In the genomic region with DNA sequence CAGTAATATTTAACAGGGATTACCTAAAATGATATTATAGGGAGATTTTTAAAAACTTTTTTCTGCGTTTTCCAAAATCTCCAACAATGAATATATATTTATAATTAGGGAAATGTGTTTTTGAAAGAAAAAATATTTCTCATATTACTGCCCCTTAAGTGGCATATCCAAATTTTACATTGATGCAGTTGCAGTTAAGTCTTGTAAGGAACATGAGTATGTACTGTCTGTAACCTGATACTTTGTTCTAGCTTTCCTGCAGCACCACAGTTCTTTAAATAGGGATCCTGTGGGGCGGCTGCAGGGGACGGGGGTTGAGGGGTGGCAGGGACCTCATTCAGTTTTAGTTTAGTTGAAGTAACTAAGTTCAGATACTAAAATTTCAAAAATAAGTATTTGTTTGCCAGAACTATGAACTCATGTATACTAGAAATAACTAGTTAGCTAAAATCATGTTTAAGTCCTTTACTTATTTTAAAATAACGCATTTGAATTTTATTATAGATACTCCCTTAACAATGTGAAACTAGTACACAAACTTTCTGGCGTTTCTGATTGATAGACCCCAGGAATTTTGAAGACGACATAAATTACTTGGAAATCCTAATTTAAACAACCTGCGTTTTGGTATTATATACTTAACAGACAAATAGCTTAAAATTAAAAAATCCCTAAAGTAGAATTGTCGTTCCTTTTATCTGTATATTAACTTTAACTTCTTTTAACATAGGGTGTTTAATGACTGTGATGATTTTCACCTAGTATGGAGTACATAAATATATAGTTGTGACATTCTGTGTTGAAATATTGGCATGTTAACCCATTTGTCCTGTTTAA, we compare ENCODE assay signal across 8 cellular contexts. TPM values are rescaled to one million over a fixed set of nuclear protein-coding genes. Genes with fewer than 3 reads are reported as not detected.
A peak's percentile ranks its signal among the peaks of the same experiment; 100 is the strongest.
DNase-seq lines count a peak whose midpoint lies in the region; ATAC-seq and TF ChIP-seq lines count a peak whose summit lies in the region.

No MANE protein-coding gene starts in this region.

- peak overlapping the region; percentile 94 for H3K4me3 Mint-ChIP-seq in activated naive CD4-positive, alpha-beta T cell treated with anti-CD3 and anti-CD28 coated beads, Interleukin-2, amount 50 U/mL, for 24 hours

- H3K27ac Mint-ChIP-seq in activated naive CD4-positive, alpha-beta T cell treated with anti-CD3 and anti-CD28 coated beads, Interleukin-2, amount 50 U/mL, for 24 hours, result peak overlapping the region; percentile 100

- no peak overlapping the region for H2BK120ac ChIP-seq in trophoblast cell (ENCODE audit: insufficient read depth, low read length, poor library complexity)

- H2AFZ ChIP-seq in trophoblast cell (ENCODE audit: insufficient read depth, low read length, poor library complexity), result no peak overlapping the region

- no peaks in the 10 kb centered on the region for H3K9me3 ChIP-seq in cardiac muscle cell (ENCODE audit: low read depth)
- no peaks in the 10 kb centered on the region for H3K9me3 ChIP-seq in trophoblast cell (ENCODE audit: insufficient read depth, low read depth, low read length)

- no peak overlapping the region for H4K12ac ChIP-seq in trophoblast cell (ENCODE audit: low read depth, low read length)

- H3K4me2 ChIP-seq in trophoblast cell (ENCODE audit: low read length), result no peak overlapping the region

- H3K4me1 ChIP-seq in cardiac muscle cell (ENCODE audit: low read depth) (peaks cover 20% of the 10 kb centered on the region), trophoblast cell (ENCODE audit: control insufficient read depth in 1 of 2, insufficient read depth in 2 of 2, low read length in 2 of 2) (no peaks in the 10 kb centered on the region)

- H3K9ac ChIP-seq in trophoblast cell (ENCODE audit: low read length), result no peak overlapping the region

- DNase-seq in DMS 273 treated with DMSO at 0.1 percent for 48 hours (lab: John Stamatoyannopoulos, UW), result peak; percentile 98
- peak; percentile 91 for DNase-seq in SHP77 treated with DMSO at 0.1 percent for 48 hours (lab: John Stamatoyannopoulos, UW)
- peak; percentile 78 to 82 for DNase-seq in cardiac muscle cell (ENCODE audit: low read depth in 1 of 2, low spot score in 1 of 2)
- DNase-seq in trophoblast cell, result peak; percentile 26 to 69
- no peak for DNase-seq in NCI-H1694 treated with DMSO at 0.1 percent for 48 hours (lab: John Stamatoyannopoulos, UW)

- no peaks in the 10 kb centered on the region for H3K27me3 Mint-ChIP-seq in activated naive CD4-positive, alpha-beta T cell treated with anti-CD3 and anti-CD28 coated beads, Interleukin-2, amount 50 U/mL, for 24 hours

- peak; percentile 50 for ATAC-seq in GM21360 (IDR thresholded peaks at IDR 0.05; ENCODE audit: unreplicated experiment)
- ATAC-seq in HG03575 (IDR thresholded peaks at IDR 0.05; ENCODE audit: extremely low read depth, insufficient number of reproducible peaks, low FRiP score, unreplicated experiment), result peak; percentile 19

- no CpG with 5 or more reads among the region's 8 CpGs for WGBS in trophoblast cell (ENCODE audit: extremely low coverage, insufficient coverage, insufficient read length)

- H3K79me1 ChIP-seq in trophoblast cell (ENCODE audit: low read length), result no peaks in the 10 kb centered on the region

- H3K23ac ChIP-seq in trophoblast cell (ENCODE audit: low read length), result no peak overlapping the region

- H2AK5ac ChIP-seq in trophoblast cell (ENCODE audit: low read length), result no peak overlapping the region

- H3K9me3 Mint-ChIP-seq in activated naive CD4-positive, alpha-beta T cell treated with anti-CD3 and anti-CD28 coated beads, Interleukin-2, amount 50 U/mL, for 24 hours, result no peaks in the 10 kb centered on the region

- H4K8ac ChIP-seq in trophoblast cell (ENCODE audit: low read depth, low read length), result no peak overlapping the region

- no peak overlapping the region for H2BK12ac ChIP-seq in trophoblast cell (ENCODE audit: low read length)

- H3K27me3 ChIP-seq in cardiac muscle cell, result no peaks in the 10 kb centered on the region
- no peaks in the 10 kb centered on the region for H3K27me3 ChIP-seq in trophoblast cell (ENCODE audit: insufficient read depth, low read length)

- H4K91ac ChIP-seq in trophoblast cell (ENCODE audit: low read depth, low read length), result no peak overlapping the region

- H3K4ac ChIP-seq in trophoblast cell (ENCODE audit: low read depth, low read length), result no peak overlapping the region

- no peak overlapping the region for H3K14ac ChIP-seq in trophoblast cell (ENCODE audit: low read length)

- no peak overlapping the region for H3K18ac ChIP-seq in trophoblast cell (ENCODE audit: low read length)

- no peaks in the 10 kb centered on the region for H3K36me3 Mint-ChIP-seq in activated naive CD4-positive, alpha-beta T cell treated with anti-CD3 and anti-CD28 coated beads, Interleukin-2, amount 50 U/mL, for 24 hours

- no peak for TF ChIP-seq CTCF in cardiac muscle cell (IDR thresholded peaks at IDR 0.05; ENCODE audit: low read depth, low read length)

- peaks cover 53% of the 10 kb centered on the region for H3K4me1 Mint-ChIP-seq in activated naive CD4-positive, alpha-beta T cell treated with anti-CD3 and anti-CD28 coated beads, Interleukin-2, amount 50 U/mL, for 24 hours

- no peak overlapping the region for H2BK5ac ChIP-seq in trophoblast cell (ENCODE audit: low read depth, low read length, poor library complexity)

- H3K4me3 ChIP-seq in cardiac muscle cell (peak overlapping the region; percentile 87), trophoblast cell (ENCODE audit: low read depth, low read length) (no peak overlapping the region)

- no peaks in the 10 kb centered on the region for H3K79me2 ChIP-seq in trophoblast cell (ENCODE audit: control insufficient read depth, insufficient read depth, low read length, poor library complexity)

- peak overlapping the region; percentile 99 for H3K27ac ChIP-seq in cardiac muscle cell
- H3K27ac ChIP-seq in trophoblast cell (ENCODE audit: low read depth, low read length), result no peak overlapping the region

- H3K36me3 ChIP-seq in cardiac muscle cell (no peaks in the 10 kb centered on the region), trophoblast cell (ENCODE audit: control insufficient read depth in 1 of 2, insufficient read depth in 2 of 2, low read length in 2 of 2) (no peaks in the 10 kb centered on the region)

RNA-seq across cellular contexts. Expression of gene DNAJB4, which starts 0.6 kb away (rescaled TPM):
- 29.3 and 46.2 TPM in 2 replicates for total RNA-seq in cardiac muscle cell
- polyA plus RNA-seq in cardiac muscle cell, result 40.2 and 63.6 TPM in 2 replicates
- 14.4 and 14.5 TPM in 2 replicates for polyA plus RNA-seq in trophoblast cell (2013)

RNA-seq across cellular contexts. Expression of gene FUBP1, which starts 25.2 kb away (rescaled TPM):
- total RNA-seq in cardiac muscle cell, result 119 and 174 TPM in 2 replicates
- polyA plus RNA-seq in cardiac muscle cell, result 86.3 and 96.0 TPM in 2 replicates
- polyA plus RNA-seq in trophoblast cell (2013), result 144 TPM in 2 replicates

RNA-seq across cellular contexts. Expression of gene GIPC2, which starts 41.7 kb away (rescaled TPM):
- 0.28 and 0.30 TPM in 2 replicates for total RNA-seq in cardiac muscle cell
- 0.06 TPM in 1 of 2 replicates, not detected in the other for polyA plus RNA-seq in cardiac muscle cell
- 0.08 TPM in 2 replicates for polyA plus RNA-seq in trophoblast cell (2013)
